In the genomic region with DNA sequence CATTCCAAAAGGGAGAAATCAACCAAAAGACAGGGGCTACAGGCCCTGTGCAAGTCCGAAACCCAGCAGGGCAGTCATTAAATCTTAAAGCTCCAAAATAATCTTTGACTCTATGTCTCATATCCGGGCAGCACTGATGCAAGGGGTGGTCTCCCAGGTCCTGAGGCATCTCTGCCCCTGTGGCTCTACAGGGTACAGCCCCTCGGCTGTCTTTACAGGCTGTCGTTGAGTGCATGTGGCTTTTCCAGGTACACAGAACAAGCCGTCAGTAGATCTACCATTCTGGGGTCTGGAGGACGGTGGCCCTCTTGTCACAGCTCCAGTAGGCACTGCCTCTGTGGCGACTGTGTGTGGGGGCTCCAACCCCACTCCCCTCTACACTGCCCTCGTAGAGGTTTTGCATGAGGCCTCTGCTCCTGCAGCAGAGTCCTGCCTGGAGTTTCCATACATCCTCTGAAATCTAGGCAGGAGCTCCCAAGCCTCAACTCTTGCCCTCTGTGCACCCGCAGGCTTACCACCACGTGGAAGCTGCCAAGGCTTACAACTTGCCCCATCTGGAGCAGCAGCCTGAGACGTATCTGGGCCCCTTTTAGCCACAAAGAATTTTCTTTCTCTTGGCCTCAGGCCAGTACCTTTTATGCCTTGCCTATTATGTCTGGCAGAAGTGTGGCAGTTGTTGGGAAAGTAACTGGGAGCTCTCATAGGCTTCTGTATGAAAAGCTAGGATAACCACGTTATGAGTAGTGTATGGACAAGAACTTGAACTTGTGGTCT, we compare ENCODE assay signal across 1 cellular context.
TF ChIP-seq lines count a peak whose summit lies in the region.

No MANE protein-coding gene starts in this region.

TF ChIP-seq in HCT116, 20 proteins besides CTCF, POLR2A, EP300 and RAD21 (continued from another document):
- TF ChIP-seq, protein P1, sequence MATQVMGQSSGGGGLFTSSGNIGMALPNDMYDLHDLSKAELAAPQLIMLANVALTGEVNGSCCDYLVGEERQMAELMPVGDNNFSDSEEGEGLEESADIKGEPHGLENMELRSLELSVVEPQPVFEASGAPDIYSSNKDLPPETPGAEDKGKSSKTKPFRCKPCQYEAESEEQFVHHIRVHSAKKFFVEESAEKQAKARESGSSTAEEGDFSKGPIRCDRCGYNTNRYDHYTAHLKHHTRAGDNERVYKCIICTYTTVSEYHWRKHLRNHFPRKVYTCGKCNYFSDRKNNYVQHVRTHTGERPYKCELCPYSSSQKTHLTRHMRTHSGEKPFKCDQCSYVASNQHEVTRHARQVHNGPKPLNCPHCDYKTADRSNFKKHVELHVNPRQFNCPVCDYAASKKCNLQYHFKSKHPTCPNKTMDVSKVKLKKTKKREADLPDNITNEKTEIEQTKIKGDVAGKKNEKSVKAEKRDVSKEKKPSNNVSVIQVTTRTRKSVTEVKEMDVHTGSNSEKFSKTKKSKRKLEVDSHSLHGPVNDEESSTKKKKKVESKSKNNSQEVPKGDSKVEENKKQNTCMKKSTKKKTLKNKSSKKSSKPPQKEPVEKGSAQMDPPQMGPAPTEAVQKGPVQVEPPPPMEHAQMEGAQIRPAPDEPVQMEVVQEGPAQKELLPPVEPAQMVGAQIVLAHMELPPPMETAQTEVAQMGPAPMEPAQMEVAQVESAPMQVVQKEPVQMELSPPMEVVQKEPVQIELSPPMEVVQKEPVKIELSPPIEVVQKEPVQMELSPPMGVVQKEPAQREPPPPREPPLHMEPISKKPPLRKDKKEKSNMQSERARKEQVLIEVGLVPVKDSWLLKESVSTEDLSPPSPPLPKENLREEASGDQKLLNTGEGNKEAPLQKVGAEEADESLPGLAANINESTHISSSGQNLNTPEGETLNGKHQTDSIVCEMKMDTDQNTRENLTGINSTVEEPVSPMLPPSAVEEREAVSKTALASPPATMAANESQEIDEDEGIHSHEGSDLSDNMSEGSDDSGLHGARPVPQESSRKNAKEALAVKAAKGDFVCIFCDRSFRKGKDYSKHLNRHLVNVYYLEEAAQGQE (IDR thresholded peaks at IDR 0.05; ENCODE audit: low read depth) = no peak
- TF ChIP-seq JUND (IDR thresholded peaks at IDR 0.05) (no peak), TCF7L2 (IDR thresholded peaks at IDR 0.05; ENCODE audit: borderline replicate concordance, extremely low read depth, insufficient read depth, insufficient read length) (no peak), SRF (IDR thresholded peaks at IDR 0.05; ENCODE audit: low read depth) (no peak), CBX3 (IDR thresholded peaks at IDR 0.05; ENCODE audit: low read depth) (no peak), MAX (IDR thresholded peaks at IDR 0.05) (no peak), EZH2 (IDR thresholded peaks at IDR 0.05) (no peak)
- TF ChIP-seq, protein P2, sequence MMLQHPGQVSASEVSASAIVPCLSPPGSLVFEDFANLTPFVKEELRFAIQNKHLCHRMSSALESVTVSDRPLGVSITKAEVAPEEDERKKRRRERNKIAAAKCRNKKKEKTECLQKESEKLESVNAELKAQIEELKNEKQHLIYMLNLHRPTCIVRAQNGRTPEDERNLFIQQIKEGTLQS (IDR thresholded peaks at IDR 0.05) = no peak
